In genomic region chr1:20291621-20292020, GRCh38 we compare ENCODE assay signal across 11 cellular contexts. TPM values are rescaled to one million over a fixed set of nuclear protein-coding genes. Genes with fewer than 3 reads are reported as not detected.
DNase-seq lines count a peak whose midpoint lies in the region; ATAC-seq and TF ChIP-seq lines count a peak whose summit lies in the region.
"Had no signal": no experiment of that assay in that cellular context is flagged by ENCODE, and none has a peak within 500 bp of the region (broad histone marks: within the 10 kb centered on the region; RNA-seq: fewer than 3 reads in every experiment).

No MANE protein-coding gene starts in this region.

- peak; percentile 26 for DNase-seq in stimulated activated CD4-positive, alpha-beta T cell treated with anti-CD3 and anti-CD28 coated beads, Interleukin-15, amount 100 ng/mL, for 24 hours
- DNase-seq in stimulated activated CD4-positive, alpha-beta T cell treated with anti-CD3 and anti-CD28 coated beads, Interleukin-1b, Interleukin-23, amount 100 ng/mL, for 48 hours, result no peak
- peak; percentile 18 to 21 for DNase-seq in activated T-cell treated with anti-CD3 and anti-CD28 coated beads, Interleukin-2, amount 50 U/mL, for 48 hours
- DNase-seq in left colon, result peak in 1 of 2 donors; percentile 6
- DNase-seq in type B pancreatic cell (ENCODE audit: extremely low spot score, unreplicated experiment), result no peak
- DNase-seq in HT-29 (ENCODE audit: low spot score), result no peak
- DNase-seq in HK-2 (ENCODE audit: unreplicated experiment), result no peak
- DNase-seq: amniotic stem cell, naive B cell, NCI-H187 treated with DMSO at 0.1 percent for 48 hours had no signal

- H3K9me3 Mint-ChIP-seq in type B pancreatic cell, result no peaks in the 10 kb centered on the region

- H3K36me3 Mint-ChIP-seq in type B pancreatic cell, result no peaks in the 10 kb centered on the region
- H3K36me3 Mint-ChIP-seq: naive B cell had no signal

- H3K4me1 Mint-ChIP-seq in type B pancreatic cell (ENCODE audit: unreplicated experiment), result peaks cover 24% of the 10 kb centered on the region

- peak overlapping the region; percentile 16 for H3K27ac Mint-ChIP-seq in type B pancreatic cell

- no peak for TF ChIP-seq CTCF in type B pancreatic cell (conservative IDR thresholded peaks at IDR 0.05)

- intact Hi-C loops in left colon (cut with DNase I, micrococcal nuclease), result no loop called here

- ATAC-seq in left colon (peak; percentile 27), GM18867 (IDR thresholded peaks at IDR 0.05; ENCODE audit: unreplicated experiment) (no peak)

- peak overlapping the region; percentile 81 for H3K4me3 Mint-ChIP-seq in type B pancreatic cell

- H3K27me3 Mint-ChIP-seq in type B pancreatic cell, result peaks cover 55% of the 10 kb centered on the region

RNA-seq across cellular contexts. Expression of gene VWA5B1, which starts 0.9 kb away (rescaled TPM):
- total RNA-seq in left colon (1 to 10 TPM in 1 of 2 donors, under 1 TPM in 1; 0.28 to 1.5 TPM), type B pancreatic cell (ENCODE audit: low replicate concordance) (1.9 and 2.8 TPM in 2 replicates)
- not detected in 2 replicates for total RNA-seq in HT-29 (2014; rRNA removed; shearing (Covaris generic))

Comparison
In these comparisons a context has a peak if more than half of its experiments do, and no peak if none do; other contexts are left out.
1. DNase-seq: peak in stimulated activated CD4-positive, alpha-beta T cell treated with anti-CD3 and anti-CD28 coated beads, Interleukin-15, amount 100 ng/mL, for 24 hours (single experiment) and activated T-cell treated with anti-CD3 and anti-CD28 coated beads, Interleukin-2, amount 50 U/mL, for 48 hours (2 of 2); none in stimulated activated CD4-positive, alpha-beta T cell treated with anti-CD3 and anti-CD28 coated beads, Interleukin-1b, Interleukin-23, amount 100 ng/mL, for 48 hours (single experiment), type B pancreatic cell (single experiment), HT-29 (single experiment) and HK-2 (single experiment).